Comparison of ENCODE assay signal across 1 cellular context in the genomic region with DNA sequence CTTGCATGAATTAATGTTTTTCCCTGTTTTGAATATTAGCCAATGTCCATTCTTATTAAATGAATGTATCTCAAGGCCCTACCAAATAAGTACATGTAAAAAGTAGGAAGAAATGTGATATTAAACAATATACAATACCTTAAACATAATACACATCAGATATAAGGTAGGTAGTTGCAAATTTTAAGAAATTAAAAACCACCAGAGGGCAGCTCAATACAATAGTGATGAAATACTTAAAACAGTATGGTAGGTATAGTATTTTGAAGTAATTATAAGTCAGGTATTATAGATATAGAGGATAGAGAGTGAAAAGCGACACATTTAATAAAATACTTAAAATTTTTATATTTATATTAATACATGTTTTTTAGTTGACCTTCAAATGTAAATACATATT.
TF ChIP-seq lines count a peak whose summit lies in the region.

No MANE protein-coding gene starts in this region.

TF ChIP-seq in endothelial cell of umbilical vein, 7 proteins besides CTCF, POLR2A, EP300 and RAD21 (continued from another document):
- TF ChIP-seq FOS (IDR thresholded peaks at IDR 0.05; ENCODE audit: borderline replicate concordance, insufficient read depth, low read length), result no peak
- TF ChIP-seq MYC (IDR thresholded peaks at IDR 0.05; ENCODE audit: low read depth, low read length), result no peak
